In the genomic region with DNA sequence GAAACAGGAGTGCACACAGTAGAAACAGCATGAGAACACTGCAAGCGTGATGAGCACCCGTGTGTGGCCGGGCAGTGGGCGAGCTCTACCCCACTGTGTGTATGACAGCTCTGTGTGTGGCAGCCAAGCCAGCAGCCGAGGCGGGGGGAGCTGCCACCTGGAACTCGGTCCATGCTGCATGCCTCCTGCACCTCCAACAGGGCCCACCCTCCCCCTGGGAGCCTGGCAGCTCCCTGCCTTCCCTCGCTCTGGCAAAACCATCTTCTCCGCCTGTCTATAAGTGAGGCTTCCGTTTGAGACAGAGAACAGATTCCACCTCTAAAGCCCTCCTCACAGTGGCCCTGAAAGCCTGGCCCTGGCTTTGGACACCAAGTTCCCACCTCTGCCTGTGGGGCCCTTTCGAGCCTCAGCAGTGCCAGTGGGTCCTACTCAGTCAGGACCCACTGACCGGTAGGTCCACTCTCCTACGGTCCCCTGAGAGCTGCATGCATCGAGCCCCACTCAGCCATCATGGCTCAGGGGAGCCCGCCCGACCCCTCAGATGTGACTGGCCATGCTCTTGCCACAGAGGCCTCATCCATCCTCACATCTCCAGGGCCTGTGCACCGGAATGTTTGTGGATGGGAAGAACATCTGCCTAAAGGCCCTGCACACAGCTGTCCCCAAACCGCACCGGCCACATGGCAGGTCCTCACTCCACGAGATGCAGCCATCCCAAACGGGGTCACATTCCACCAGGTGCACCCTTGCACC, we compare ENCODE assay signal across 13 cellular contexts. TPM values are rescaled to one million over a fixed set of nuclear protein-coding genes. Genes with fewer than 3 reads are reported as not detected.
DNase-seq lines count a peak whose midpoint lies in the region; ATAC-seq and TF ChIP-seq lines count a peak whose summit lies in the region.
"Had no signal": no experiment of that assay in that cellular context is flagged by ENCODE, and none has a peak within 500 bp of the region (broad histone marks: within the 10 kb centered on the region; RNA-seq: fewer than 3 reads in every experiment).

No MANE protein-coding gene starts in this region.

- ATAC-seq in GM19463 (IDR thresholded peaks at IDR 0.05; ENCODE audit: unreplicated experiment) (peak; percentile 37), T-helper 17 cell (no peak), heart right ventricle (peak in 4 of 8 donors; percentile 1 to 32 (median 10)), sciatic nerve (peak; percentile 14), esophagus mucosa (no peak)
- ATAC-seq: effector memory CD8-positive, alpha-beta T cell had no signal

- peaks cover 2% of the 10 kb centered on the region for H3K36me3 Mint-ChIP-seq in T-helper 17 cell (ENCODE audit: low read depth)

- H3K4me3 ChIP-seq in heart right ventricle (peak overlapping the region in 1 of 10 donors; percentile 0), lower leg skin (ENCODE audit: low read depth, poor library complexity, severe bottlenecking) (no peak overlapping the region)

- H3K27ac Mint-ChIP-seq in T-helper 17 cell: peak overlapping the region; percentile 49
- H3K27ac Mint-ChIP-seq: CD4-positive, alpha-beta T cell had no signal

- peaks cover 8 to 32% (median 27%) of the 10 kb centered on the region in 9 donors for H3K4me1 ChIP-seq in heart right ventricle

- TF ChIP-seq CTCF in heart right ventricle (IDR thresholded peaks at IDR 0.05) (no peak), lower leg skin (IDR thresholded peaks at IDR 0.05) (no peak)

- no peaks in the 10 kb centered on the region for H3K27me3 Mint-ChIP-seq in T-helper 17 cell
- H3K27me3 Mint-ChIP-seq: CD4-positive, alpha-beta T cell; effector memory CD8-positive, alpha-beta T cell had no signal

- 81 to 84% methylated on average over 21 of the region's 21 CpGs for WGBS in heart right ventricle, 2 donors
- 87 to 91% methylated on average over 20 to 21 of the region's 21 CpGs for WGBS in lower leg skin, 2 donors

- no peaks in the 10 kb centered on the region for H3K27me3 ChIP-seq in heart right ventricle

- intact Hi-C loops in heart right ventricle (cut with DNase I): loop anchor here in 1 of 10 donors (5.0 kb wide), 2 partner anchors 41 to 106 kb away; a partner anchor contains a TSS
- intact Hi-C loops in sciatic nerve (cut with DNase I): no loop called here
- intact Hi-C loops in lower leg skin (cut with DNase I; ENCODE audit: low total_unique reads): no loop called here

- peaks cover 0 to 65% (median 3%) of the 10 kb centered on the region in 9 donors for H3K36me3 ChIP-seq in heart right ventricle

- no peak for DNase-seq in T-helper 17 cell
- DNase-seq in heart right ventricle: peak in 1 of 2 donors; percentile 10
- no peak for DNase-seq in sciatic nerve (ENCODE audit: low spot score)
- DNase-seq in lower leg skin (ENCODE audit: low spot score in 2 of 2): no peak
- DNase-seq in NCI-H187 (lab: John Stamatoyannopoulos, UW): no peak
- DNase-seq in activated CD4-positive, alpha-beta T cell treated with anti-CD3 and anti-CD28 coated beads for 48 hours: no peak
- DNase-seq: activated CD4-positive, CD25-positive, alpha-beta regulatory T cell treated with anti-CD3 and anti-CD28 coated beads, Interleukin-2, amount 50 U/mL, for 72 hours; CD4-positive, alpha-beta T cell; effector memory CD8-positive, alpha-beta T cell; SHP77 treated with DMSO at 0.1 percent for 48 hours; stimulated activated CD4-positive, alpha-beta T cell treated with anti-CD3 and anti-CD28 coated beads, Interleukin-4, amount 100 ng/mL, for 4 hours had no signal

- H3K4me3 Mint-ChIP-seq in T-helper 17 cell: no peak overlapping the region
- H3K4me3 Mint-ChIP-seq: CD4-positive, alpha-beta T cell; effector memory CD8-positive, alpha-beta T cell had no signal

- no peak for TF ChIP-seq POLR2A in lower leg skin (IDR thresholded peaks at IDR 0.05)

- H3K9me3 ChIP-seq in T-helper 17 cell (ENCODE audit: control insufficient read depth, low read length, poor library complexity, severe bottlenecking) (no peaks in the 10 kb centered on the region), heart right ventricle (no peaks in the 10 kb centered on the region)

- peak overlapping the region in 7 of 10 donors; percentile 35 to 75 (median 50) for H3K27ac ChIP-seq in heart right ventricle

- H3K4me1 Mint-ChIP-seq in T-helper 17 cell: peaks cover 10% of the 10 kb centered on the region

RNA-seq across cellular contexts. Expression of a gene that starts 52.4 kb away (rescaled TPM):
- total RNA-seq in T-helper 17 cell: 10 to 100 TPM; 18.6 to 22.6 TPM
- total RNA-seq in heart right ventricle: under 1 TPM; 0.15 to 0.80 (median 0.23) TPM
- under 1 TPM; 0.09 to 0.37 TPM for polyA plus RNA-seq in heart right ventricle
- total RNA-seq in sciatic nerve: 3.6 TPM
- total RNA-seq in lower leg skin: 1 to 10 TPM in 1 of 4 donors, under 1 TPM in 2, not detected in 1; 0.13 to 1.4 (median 0.13) TPM
- 0.08 TPM for total RNA-seq in esophagus mucosa

Comparison
In these comparisons a context has a peak if more than half of its experiments do, and no peak if none do; other contexts are left out.
1. ATAC-seq: peak in GM19463 (single experiment) and sciatic nerve (single experiment); none in T-helper 17 cell (single experiment) and esophagus mucosa (single experiment).